In genomic region chr11:61119055-61119454, GRCh38 we compare ENCODE assay signal across 24 cellular contexts. TPM values are rescaled to one million over a fixed set of nuclear protein-coding genes. Genes with fewer than 3 reads are reported as not detected.
DNase-seq lines count a peak whose midpoint lies in the region; ATAC-seq, FAIRE-seq and TF ChIP-seq lines count a peak whose summit lies in the region.
"Had no signal": no experiment of that assay in that cellular context is flagged by ENCODE, and none has a peak within 500 bp of the region (broad histone marks: within the 10 kb centered on the region; RNA-seq: fewer than 3 reads in every experiment).

No MANE protein-coding gene starts in this region.

- H2AFZ ChIP-seq in H1 (ENCODE audit: low read length) = no peak overlapping the region

- no peaks in the 10 kb centered on the region for H3K9me3 Mint-ChIP-seq in activated CD4-positive, alpha-beta T cell treated with anti-CD3 and anti-CD28 coated beads, Interleukin-2, amount 10 ng/mL, durations not matched to agents 7 days and 5 days
- H3K9me3 Mint-ChIP-seq in CD8-positive, alpha-beta memory T cell = no peaks in the 10 kb centered on the region
- no peaks in the 10 kb centered on the region for H3K9me3 Mint-ChIP-seq in activated CD8-positive, alpha-beta T cell treated with anti-CD3 and anti-CD28 coated beads, Interleukin-2, amount 10 ng/mL, durations not matched to agents 7 days and 5 days (ENCODE audit: insufficient read depth)
- H3K9me3 Mint-ChIP-seq: activated B cell treated with CpG ODN at 0.5 μM for 24 hours had no signal

- H3K27ac Mint-ChIP-seq in activated CD4-positive, alpha-beta T cell treated with anti-CD3 and anti-CD28 coated beads, Interleukin-2, amount 10 ng/mL, durations not matched to agents 7 days and 5 days = peak overlapping the region; percentile 78
- H3K27ac Mint-ChIP-seq in CD8-positive, alpha-beta memory T cell = peak overlapping the region; percentile 50 to 99 (median 94)
- H3K27ac Mint-ChIP-seq in activated CD8-positive, alpha-beta T cell treated with anti-CD3 and anti-CD28 coated beads, Interleukin-2, amount 10 ng/mL, durations not matched to agents 7 days and 5 days = peak overlapping the region; percentile 83
- H3K27ac Mint-ChIP-seq: activated B cell treated with CpG ODN at 0.5 μM for 24 hours had no signal

- H3K36me3 Mint-ChIP-seq in activated CD4-positive, alpha-beta T cell treated with anti-CD3 and anti-CD28 coated beads, Interleukin-2, amount 10 ng/mL, durations not matched to agents 7 days and 5 days (ENCODE audit: low read depth) = peaks cover 89% of the 10 kb centered on the region
- H3K36me3 Mint-ChIP-seq in CD8-positive, alpha-beta memory T cell = peaks cover 23 to 89% (median 25%) of the 10 kb centered on the region in 3 donors
- peaks cover 89% of the 10 kb centered on the region for H3K36me3 Mint-ChIP-seq in activated CD8-positive, alpha-beta T cell treated with anti-CD3 and anti-CD28 coated beads, Interleukin-2, amount 10 ng/mL, durations not matched to agents 7 days and 5 days (ENCODE audit: low read depth)

- CTCF ChIA-PET in activated CD4-positive, alpha-beta T cell treated with anti-CD3 and anti-CD28 coated beads, Interleukin-2, amount 10 ng/mL, durations not matched to agents 7 days and 5 days (lab: Charles Lee) = interaction anchor here (1.0 to 6.4 kb wide), 4 partner anchors 9 to 14 kb away, joined by 3 to 25 read pairs (median 4); no protein-coding TSS in a partner anchor
- CTCF ChIA-PET in CD8-positive, alpha-beta memory T cell (lab: Charles Lee) = interaction anchor here (1.3 to 1.7 kb wide), 3 partner anchors 14 to 141 kb away, joined by 4 read pairs; no protein-coding TSS in a partner anchor
- CTCF ChIA-PET in activated CD8-positive, alpha-beta T cell treated with anti-CD3 and anti-CD28 coated beads, Interleukin-2, amount 10 ng/mL, durations not matched to agents 7 days and 5 days (lab: Charles Lee) = interaction anchor here (0.8 kb wide), 1 partner anchor 15 kb away, joined by 3 read pairs; no protein-coding TSS in a partner anchor
- CTCF ChIA-PET in H1 (lab: Charles Lee; ENCODE audit: partially characterized antibody) = interaction anchor here (0.5 to 1.7 kb wide), 5 partner anchors 9 to 1002 kb away, joined by 3 to 5 read pairs (median 3); no protein-coding TSS in a partner anchor

- H3K4me2 ChIP-seq in H1 (ENCODE audit: insufficient read depth in 1 of 2, low read depth in 2 of 2, low read length in 2 of 2) = no peak overlapping the region
- H3K4me2 ChIP-seq: BLaER1 had no signal

- no peak overlapping the region for H2AK5ac ChIP-seq in H1 (ENCODE audit: low read depth, low read length)

- no peak overlapping the region for H3K4me3 ChIP-seq in CD8-positive, alpha-beta memory T cell (ENCODE audit: low read length)
- H3K4me3 ChIP-seq in H1 (ENCODE audit: extremely low read depth in 1 of 4, insufficient read depth in 2 of 4, low read depth in 3 of 4, low read length in 4 of 4) = no peak overlapping the region
- H3K4me3 ChIP-seq in HAP-1 = no peak overlapping the region
- H3K4me3 ChIP-seq: BLaER1, body of pancreas, sigmoid colon, SK-N-MC had no signal

- no peaks in the 10 kb centered on the region for H3K79me1 ChIP-seq in H1 (ENCODE audit: low read depth, low read length)

- H3K4ac ChIP-seq in H1 (replicated peaks; ENCODE audit: insufficient read length, low read depth, low read length) = no peak overlapping the region

- H4K8ac ChIP-seq in H1 (ENCODE audit: extremely low read depth, insufficient read depth, low read length) = no peak overlapping the region

- no peak overlapping the region for H2BK20ac ChIP-seq in H1 (ENCODE audit: low read length)

- H3K27ac ChIP-seq in CD8-positive, alpha-beta memory T cell (ENCODE audit: low read depth, low read length) = no peak overlapping the region
- H3K27ac ChIP-seq in H1 (ENCODE audit: low read depth, low read length) = no peak overlapping the region
- H3K27ac ChIP-seq: BLaER1, body of pancreas, sigmoid colon, SK-N-MC had no signal

- no peaks in the 10 kb centered on the region for H3K9me3 ChIP-seq in CD8-positive, alpha-beta memory T cell (ENCODE audit: low read length)
- H3K9me3 ChIP-seq in H1 (ENCODE audit: insufficient read depth in 2 of 2, low read depth in 1 of 2, low read length in 1 of 2) (no peaks in the 10 kb centered on the region), HAP-1 (no peaks in the 10 kb centered on the region)
- H3K9me3 ChIP-seq: BLaER1, body of pancreas, sigmoid colon had no signal

- H3K4me1 ChIP-seq in CD8-positive, alpha-beta memory T cell (ENCODE audit: insufficient read depth, low read length) = peaks cover 63% of the 10 kb centered on the region
- H3K4me1 ChIP-seq in H1 (replicated peaks in 1 of 4; ENCODE audit: control insufficient read depth in 3 of 4, insufficient read depth in 4 of 4, low read length in 3 of 4) (no peaks in the 10 kb centered on the region; a peak in 1 of 7 replicates), HAP-1 (no peaks in the 10 kb centered on the region)

- peak in 1 of 2 experiments; percentile 20; a peak in 1 of 4 replicates for TF ChIP-seq RAD21 in H1 (IDR thresholded peaks at IDR 0.05 in 1 of 2, conservative IDR thresholded peaks at IDR 0.05 in 1 of 2; ENCODE audit: low read depth in 2 of 2, low read length in 2 of 2)

- POLR2A ChIA-PET in activated CD4-positive, alpha-beta T cell treated with anti-CD3 and anti-CD28 coated beads, Interleukin-2, amount 10 ng/mL, durations not matched to agents 7 days and 5 days (lab: Charles Lee) = interaction anchor here (0.6 to 1.2 kb wide), 2 partner anchors 139 to 145 kb away, joined by 4 to 5 read pairs; no protein-coding TSS in a partner anchor
- POLR2A ChIA-PET in CD8-positive, alpha-beta memory T cell (lab: Charles Lee) = no interaction called here
- POLR2A ChIA-PET in activated CD8-positive, alpha-beta T cell treated with anti-CD3 and anti-CD28 coated beads, Interleukin-2, amount 10 ng/mL, durations not matched to agents 7 days and 5 days (lab: Charles Lee) = interaction anchor here (2.4 kb wide), 1 partner anchor 148 kb away, joined by 9 read pairs; the partner anchor contains the start of gene CD6
- POLR2A ChIA-PET in H1 (lab: Charles Lee; ENCODE audit: partially characterized antibody) = no interaction called here

- peak in 2 of 3 experiments; percentile 16 to 24; a peak in 3 of 4 replicates for TF ChIP-seq CTCF in H1 (IDR thresholded peaks at IDR 0.05; ENCODE audit: control extremely low read depth in 1 of 3, insufficient read depth in 1 of 3, low read depth in 1 of 3, low read length in 3 of 3)

- DNase-seq in activated CD4-positive, alpha-beta T cell treated with anti-CD3 and anti-CD28 coated beads, Interleukin-2, amount 10 ng/mL, durations not matched to agents 7 days and 5 days = no peak
- DNase-seq in activated CD4-positive, alpha-beta T cell treated with anti-CD3 and anti-CD28 coated beads for 4 hours = no peak
- no peak for DNase-seq in CD8-positive, alpha-beta memory T cell
- no peak for DNase-seq in activated CD8-positive, alpha-beta T cell treated with anti-CD3 and anti-CD28 coated beads, Interleukin-2, amount 10 ng/mL, durations not matched to agents 7 days and 5 days
- no peak for DNase-seq in H1 (ENCODE audit: low read depth in 1 of 2, low spot score in 2 of 2)
- no peak for DNase-seq in NCI-H1417 (lab: John Stamatoyannopoulos, UW)
- DNase-seq in HAP-1 (ENCODE audit: low spot score in 2 of 2) = no peak
- DNase-seq: activated B cell treated with CpG ODN at 0.5 μM for 24 hours; activated CD8-positive, alpha-beta memory T cell treated with anti-CD3 and anti-CD28 coated beads, Interleukin-2, amount 10 ng/mL, durations not matched to agents 7 days and 5 days; body of pancreas; effector CD4-positive, alpha-beta T cell; foreskin melanocyte; left ventricle myocardium superior; NCI-H1436 treated with DMSO at 0.1 percent for 48 hours; sigmoid colon; stimulated activated CD8-positive, alpha-beta memory T cell treated with anti-CD3 and anti-CD28 coated beads, Interleukin-4, amount 100 ng/mL, for 48 hours; substantia nigra; T1000 had no signal

- FAIRE-seq in H1 (lab: Jason Lieb, UNC) = no peak

- in situ Hi-C loops in HAP-1 (cut with MboI; ENCODE audit: low sequenced_read_pairs) = no loop called here

- no peak for TF ChIP-seq EP300 in H1 (IDR thresholded peaks at IDR 0.05; ENCODE audit: borderline replicate concordance in 1 of 2, low read depth in 2 of 2, low read length in 2 of 2)

- H3K9ac ChIP-seq in H1 (replicated peaks in 1 of 4; ENCODE audit: extremely low read depth in 1 of 4, low read depth in 3 of 4, low read length in 3 of 4) = no peak overlapping the region
- H3K9ac ChIP-seq: BLaER1 had no signal

- H3K27me3 ChIP-seq in CD8-positive, alpha-beta memory T cell (ENCODE audit: insufficient read depth, low read length, poor library complexity, severe bottlenecking) = no peaks in the 10 kb centered on the region
- H3K27me3 ChIP-seq in H1 (replicated peaks in 1 of 4; ENCODE audit: control insufficient read depth in 3 of 4, extremely low read depth in 1 of 4, insufficient read depth in 3 of 4, low read length in 3 of 4) = peaks cover 0 to 2% (median 0%) of the 10 kb centered on the region in 4 experiments; a peak in 1 of 7 replicates
- H3K27me3 ChIP-seq in HAP-1 (ENCODE audit: low read depth) = no peaks in the 10 kb centered on the region
- H3K27me3 ChIP-seq: BLaER1, body of pancreas, sigmoid colon had no signal

- no peak for TF ChIP-seq POLR2A in H1 (IDR thresholded peaks at IDR 0.05; ENCODE audit: control extremely low read depth in 1 of 2, low read depth in 2 of 2, low read length in 2 of 2)

- H4K20me1 ChIP-seq in H1 (replicated peaks in 1 of 2; ENCODE audit: control insufficient read depth in 1 of 2, insufficient read depth in 2 of 2, low read length in 2 of 2) = peaks cover 0 to 3% of the 10 kb centered on the region in 2 experiments
- H4K20me1 ChIP-seq: BLaER1 had no signal

- H2BK120ac ChIP-seq in H1 (replicated peaks; ENCODE audit: low read depth, low read length) = no peak overlapping the region

- no peak overlapping the region for H2BK12ac ChIP-seq in H1 (ENCODE audit: low read depth, low read length)

- no peak overlapping the region for H4K91ac ChIP-seq in H1 (replicated peaks; ENCODE audit: insufficient read length, low read length)

- 87% methylated on average over 9 of the region's 9 CpGs; no CpG with 5 or more reads in 1 of the 2 experiments for WGBS in H1 (ENCODE audit: extremely low coverage in 1 of 2, insufficient coverage in 1 of 2, insufficient read length in 1 of 2, insufficient replicate concordance in 2 of 2, low coverage in 1 of 2, low lambda C conversion rate in 2 of 2, missing lambda C conversion rate in 1 of 2), 2 experiments

- no peak overlapping the region for H3K18ac ChIP-seq in H1 (ENCODE audit: extremely low read depth, low read length)

- ATAC-seq in activated CD8-positive, alpha-beta T cell treated with anti-CD3 and anti-CD28 coated beads, Interleukin-2, amount 10 ng/mL, durations not matched to agents 7 days and 5 days = no peak
- ATAC-seq in HG03571 (IDR thresholded peaks at IDR 0.05; ENCODE audit: unreplicated experiment) = no peak
- ATAC-seq: activated CD8-positive, alpha-beta memory T cell treated with anti-CD3 and anti-CD28 coated beads, Interleukin-2, amount 10 ng/mL, durations not matched to agents 7 days and 5 days; body of pancreas; left ventricle myocardium superior had no signal

- H3K79me2 ChIP-seq in H1 (ENCODE audit: control insufficient read depth in 1 of 2, insufficient read depth in 2 of 2, low read length in 2 of 2) = no peaks in the 10 kb centered on the region

- H2BK5ac ChIP-seq in H1 (ENCODE audit: low read depth, low read length) = no peak overlapping the region

- H3K27me3 Mint-ChIP-seq in activated CD4-positive, alpha-beta T cell treated with anti-CD3 and anti-CD28 coated beads, Interleukin-2, amount 10 ng/mL, durations not matched to agents 7 days and 5 days = no peaks in the 10 kb centered on the region
- H3K27me3 Mint-ChIP-seq in CD8-positive, alpha-beta memory T cell = peaks cover 0 to 1% of the 10 kb centered on the region in 2 donors
- no peaks in the 10 kb centered on the region for H3K27me3 Mint-ChIP-seq in activated CD8-positive, alpha-beta T cell treated with anti-CD3 and anti-CD28 coated beads, Interleukin-2, amount 10 ng/mL, durations not matched to agents 7 days and 5 days (ENCODE audit: low read depth)
- H3K27me3 Mint-ChIP-seq: activated B cell treated with CpG ODN at 0.5 μM for 24 hours; activated CD8-positive, alpha-beta memory T cell treated with anti-CD3 and anti-CD28 coated beads, Interleukin-2, amount 10 ng/mL, durations not matched to agents 7 days and 5 days had no signal

- H4K5ac ChIP-seq in H1 (ENCODE audit: insufficient read length, low read depth, low read length) = no peak overlapping the region

- peaks cover 11% of the 10 kb centered on the region; the same call in 1 of the 2 replicates for H3K23me2 ChIP-seq in H1 (ENCODE audit: low read depth, low read length)

- peaks cover 62% of the 10 kb centered on the region for H3K36me3 ChIP-seq in CD8-positive, alpha-beta memory T cell (ENCODE audit: insufficient read depth, low read length)
- H3K36me3 ChIP-seq in H1 (ENCODE audit: control insufficient read depth in 2 of 4, insufficient read depth in 4 of 4, low read length in 3 of 4) (no peaks in the 10 kb centered on the region), HAP-1 (replicated peaks) (no peaks in the 10 kb centered on the region)
- H3K36me3 ChIP-seq: BLaER1, sigmoid colon had no signal

- H3K14ac ChIP-seq in H1 (ENCODE audit: insufficient read length) = no peak overlapping the region

- H3K4me1 Mint-ChIP-seq in activated CD4-positive, alpha-beta T cell treated with anti-CD3 and anti-CD28 coated beads, Interleukin-2, amount 10 ng/mL, durations not matched to agents 7 days and 5 days = peaks cover 80% of the 10 kb centered on the region
- peaks cover 44 to 86% (median 70%) of the 10 kb centered on the region in 3 donors for H3K4me1 Mint-ChIP-seq in CD8-positive, alpha-beta memory T cell
- H3K4me1 Mint-ChIP-seq in activated CD8-positive, alpha-beta T cell treated with anti-CD3 and anti-CD28 coated beads, Interleukin-2, amount 10 ng/mL, durations not matched to agents 7 days and 5 days (ENCODE audit: low read depth) = peaks cover 84% of the 10 kb centered on the region

- no peak overlapping the region for H2BK15ac ChIP-seq in H1 (ENCODE audit: low read length)

- H3K56ac ChIP-seq in H1 (replicated peaks; ENCODE audit: insufficient read length, low read depth, low read length) = no peak overlapping the region

- H3K23ac ChIP-seq in H1 (ENCODE audit: insufficient read length) = no peak overlapping the region

- no peak overlapping the region for H3K4me3 Mint-ChIP-seq in activated CD4-positive, alpha-beta T cell treated with anti-CD3 and anti-CD28 coated beads, Interleukin-2, amount 10 ng/mL, durations not matched to agents 7 days and 5 days
- peak overlapping the region in 1 of 7 donors; percentile 20 for H3K4me3 Mint-ChIP-seq in CD8-positive, alpha-beta memory T cell
- H3K4me3 Mint-ChIP-seq in activated CD8-positive, alpha-beta T cell treated with anti-CD3 and anti-CD28 coated beads, Interleukin-2, amount 10 ng/mL, durations not matched to agents 7 days and 5 days = no peak overlapping the region
- H3K4me3 Mint-ChIP-seq: activated B cell treated with CpG ODN at 0.5 μM for 24 hours had no signal

RNA-seq across cellular contexts. Expression of gene CD5, which starts 16.8 kb away (rescaled TPM):
- total RNA-seq in activated CD4-positive, alpha-beta T cell treated with anti-CD3 and anti-CD28 coated beads, Interleukin-2, amount 10 ng/mL, durations not matched to agents 7 days and 5 days = 100 to 1,000 TPM; 379 to 405 TPM
- total RNA-seq in CD8-positive, alpha-beta memory T cell = 100 to 1,000 TPM; 169 to 175 TPM
- 156 TPM for polyA plus RNA-seq in CD8-positive, alpha-beta memory T cell
- total RNA-seq in activated CD8-positive, alpha-beta T cell treated with anti-CD3 and anti-CD28 coated beads, Interleukin-2, amount 10 ng/mL, durations not matched to agents 7 days and 5 days = 100 to 1,000 TPM; 252 to 274 TPM
- total RNA-seq in H1 (2021; fragmentation: NEBNext Ultra II Directional; extraction: Animal tissue kit (Norgen Biotek cat#: 25700)) = not detected in 2 replicates
- not detected in 2 replicates for polyA plus RNA-seq in H1 (2011; rRNA removed)
- polyA plus RNA-seq in H1 (2011; cell fraction: cytosol; rRNA removed) = not detected
- polyA plus RNA-seq in H1 (2011; cell fraction: nucleus; rRNA removed) = not detected
- not detected in 4 replicates for polyA plus RNA-seq in H1 (2012, experiment 1 of 2)
- not detected for polyA plus RNA-seq in H1 (2012, experiment 2 of 2)
- polyA plus RNA-seq in H1 (2013, experiment 1 of 2) = not detected
- not detected for polyA plus RNA-seq in H1 (2013, experiment 2 of 2)
- not detected in 2 replicates for polyA minus RNA-seq in H1 (2011; rRNA and poly(A)+ RNA removed)
- not detected for polyA minus RNA-seq in H1 (2011; cell fraction: cytosol; rRNA and poly(A)+ RNA removed)
- not detected for polyA minus RNA-seq in H1 (2011; cell fraction: nucleus; rRNA and poly(A)+ RNA removed)
- total RNA-seq: MCF 10A, RPMI7951 had no signal
- polyA plus RNA-seq: neural cell had no signal

RNA-seq across cellular contexts. Expression of gene VPS37C, which starts 42.2 kb away (rescaled TPM):
- total RNA-seq in activated CD4-positive, alpha-beta T cell treated with anti-CD3 and anti-CD28 coated beads, Interleukin-2, amount 10 ng/mL, durations not matched to agents 7 days and 5 days = 1 to 10 TPM; 5.5 to 5.8 TPM
- 10 to 100 TPM in 1 of 2 experiments, 1 to 10 TPM in 1; 8.4 to 10.3 TPM for total RNA-seq in CD8-positive, alpha-beta memory T cell
- polyA plus RNA-seq in CD8-positive, alpha-beta memory T cell = 1.3 TPM
- 1 to 10 TPM; 3.4 to 3.8 TPM for total RNA-seq in activated CD8-positive, alpha-beta T cell treated with anti-CD3 and anti-CD28 coated beads, Interleukin-2, amount 10 ng/mL, durations not matched to agents 7 days and 5 days
- total RNA-seq in H1 (2021; fragmentation: NEBNext Ultra II Directional; extraction: Animal tissue kit (Norgen Biotek cat#: 25700)) = 18.0 and 21.0 TPM in 2 replicates
- polyA plus RNA-seq in H1 (2011; rRNA removed) = 12.9 and 15.4 TPM in 2 replicates
- polyA plus RNA-seq in H1 (2011; cell fraction: cytosol; rRNA removed) = 11.8 TPM
- polyA plus RNA-seq in H1 (2011; cell fraction: nucleus; rRNA removed) = 18.5 TPM
- 13.4 to 15.3 TPM (median 14.9 TPM) in 4 replicates for polyA plus RNA-seq in H1 (2012, experiment 1 of 2)
- polyA plus RNA-seq in H1 (2012, experiment 2 of 2) = 14.5 TPM
- polyA plus RNA-seq in H1 (2013, experiment 1 of 2) = 12.0 TPM
- 12.1 TPM for polyA plus RNA-seq in H1 (2013, experiment 2 of 2)
- 4.8 and 7.2 TPM in 2 replicates for polyA minus RNA-seq in H1 (2011; rRNA and poly(A)+ RNA removed)
- polyA minus RNA-seq in H1 (2011; cell fraction: cytosol; rRNA and poly(A)+ RNA removed) = 7.1 TPM
- 10.7 TPM for polyA minus RNA-seq in H1 (2011; cell fraction: nucleus; rRNA and poly(A)+ RNA removed)

Comparison
In these comparisons a context has a peak if more than half of its experiments do, and no peak if none do; other contexts are left out.
1. RNA of gene CD5, which starts 16.8 kb away (total RNA-seq): 379 to 405 TPM in activated CD4-positive, alpha-beta T cell treated with anti-CD3 and anti-CD28 coated beads, Interleukin-2, amount 10 ng/mL, durations not matched to agents 7 days and 5 days, 252 to 274 TPM in activated CD8-positive, alpha-beta T cell treated with anti-CD3 and anti-CD28 coated beads, Interleukin-2, amount 10 ng/mL, durations not matched to agents 7 days and 5 days and 169 to 175 TPM in CD8-positive, alpha-beta memory T cell; not detected in H1; every median in the first group is over 100 times any median in the second.
2. POLR2A ChIA-PET loops: an anchor here in activated CD4-positive, alpha-beta T cell treated with anti-CD3 and anti-CD28 coated beads, Interleukin-2, amount 10 ng/mL, durations not matched to agents 7 days and 5 days (0.6 to 1.2 kb wide) and activated CD8-positive, alpha-beta T cell treated with anti-CD3 and anti-CD28 coated beads, Interleukin-2, amount 10 ng/mL, durations not matched to agents 7 days and 5 days (2.4 kb wide); none called in CD8-positive, alpha-beta memory T cell and H1.
3. Peak in every context shown above with its lines, with median percentiles within 50 percentile points of each other: H3K27ac Mint-ChIP-seq.